1 cellular context compared by ENCODE assay signal in genomic region chr1:154263465-154264332, GRCh38.
TF ChIP-seq lines count a peak whose summit lies in the region.

No MANE protein-coding gene starts in this region.

TF ChIP-seq in HEK293, 187 proteins besides CTCF, POLR2A, EP300 and RAD21:
- TF ChIP-seq PRDM1 (tag by site-specific recombination; IDR thresholded peaks at IDR 0.05) (peak; percentile 81), SCRT2 (tag by site-specific recombination; IDR thresholded peaks at IDR 0.05) (peak; percentile 94), SCRT1 (tag by site-specific recombination; IDR thresholded peaks at IDR 0.05; ENCODE audit: borderline replicate concordance) (peak; percentile 72; the same call in 1 of the 2 replicates), ZNF621 (tag by site-specific recombination; IDR thresholded peaks at IDR 0.05) (no peak), ZNF214 (tag by site-specific recombination; IDR thresholded peaks at IDR 0.05; ENCODE audit: borderline replicate concordance) (no peak)
